Comparison of ENCODE assay signal across 1 cellular context in the genomic region with DNA sequence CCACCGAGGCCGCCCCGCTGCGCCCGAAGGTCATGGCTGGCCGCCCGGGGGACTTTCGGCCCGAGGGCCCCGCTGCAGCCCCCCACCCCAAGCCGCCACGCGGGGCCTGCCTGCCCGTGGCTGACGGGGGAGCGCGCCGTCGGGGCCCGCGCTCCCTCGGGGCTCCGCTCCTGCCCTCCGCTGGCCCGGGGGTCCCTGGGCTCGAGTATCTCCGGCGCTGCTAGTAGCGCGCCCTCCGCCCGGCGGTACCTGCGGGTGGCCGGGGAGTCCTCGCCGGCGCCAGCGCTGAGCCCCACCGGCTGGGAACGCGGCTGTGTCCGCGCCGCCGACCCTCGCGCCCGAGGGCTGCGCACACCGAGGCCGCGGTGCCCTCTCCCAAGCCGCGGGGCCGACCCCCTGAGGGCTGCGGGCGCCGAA.
TF ChIP-seq lines count a peak whose summit lies in the region.

No MANE protein-coding gene starts in this region.

TF ChIP-seq in SK-N-SH treated with all-trans-retinoic acid at 6 μM for 48 hours, 23 proteins besides CTCF, POLR2A, EP300 and RAD21 (continued from another document):
- TF ChIP-seq, protein P1, sequence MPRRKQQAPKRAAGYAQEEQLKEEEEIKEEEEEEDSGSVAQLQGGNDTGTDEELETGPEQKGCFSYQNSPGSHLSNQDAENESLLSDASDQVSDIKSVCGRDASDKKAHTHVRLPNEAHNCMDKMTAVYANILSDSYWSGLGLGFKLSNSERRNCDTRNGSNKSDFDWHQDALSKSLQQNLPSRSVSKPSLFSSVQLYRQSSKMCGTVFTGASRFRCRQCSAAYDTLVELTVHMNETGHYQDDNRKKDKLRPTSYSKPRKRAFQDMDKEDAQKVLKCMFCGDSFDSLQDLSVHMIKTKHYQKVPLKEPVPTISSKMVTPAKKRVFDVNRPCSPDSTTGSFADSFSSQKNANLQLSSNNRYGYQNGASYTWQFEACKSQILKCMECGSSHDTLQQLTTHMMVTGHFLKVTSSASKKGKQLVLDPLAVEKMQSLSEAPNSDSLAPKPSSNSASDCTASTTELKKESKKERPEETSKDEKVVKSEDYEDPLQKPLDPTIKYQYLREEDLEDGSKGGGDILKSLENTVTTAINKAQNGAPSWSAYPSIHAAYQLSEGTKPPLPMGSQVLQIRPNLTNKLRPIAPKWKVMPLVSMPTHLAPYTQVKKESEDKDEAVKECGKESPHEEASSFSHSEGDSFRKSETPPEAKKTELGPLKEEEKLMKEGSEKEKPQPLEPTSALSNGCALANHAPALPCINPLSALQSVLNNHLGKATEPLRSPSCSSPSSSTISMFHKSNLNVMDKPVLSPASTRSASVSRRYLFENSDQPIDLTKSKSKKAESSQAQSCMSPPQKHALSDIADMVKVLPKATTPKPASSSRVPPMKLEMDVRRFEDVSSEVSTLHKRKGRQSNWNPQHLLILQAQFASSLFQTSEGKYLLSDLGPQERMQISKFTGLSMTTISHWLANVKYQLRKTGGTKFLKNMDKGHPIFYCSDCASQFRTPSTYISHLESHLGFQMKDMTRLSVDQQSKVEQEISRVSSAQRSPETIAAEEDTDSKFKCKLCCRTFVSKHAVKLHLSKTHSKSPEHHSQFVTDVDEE (CRISPR knock-in tag; IDR thresholded peaks at IDR 0.05): no peak; the same call in 1 of the 2 replicates
